Comparison of ENCODE assay signal across 7 cellular contexts in the genomic region with DNA sequence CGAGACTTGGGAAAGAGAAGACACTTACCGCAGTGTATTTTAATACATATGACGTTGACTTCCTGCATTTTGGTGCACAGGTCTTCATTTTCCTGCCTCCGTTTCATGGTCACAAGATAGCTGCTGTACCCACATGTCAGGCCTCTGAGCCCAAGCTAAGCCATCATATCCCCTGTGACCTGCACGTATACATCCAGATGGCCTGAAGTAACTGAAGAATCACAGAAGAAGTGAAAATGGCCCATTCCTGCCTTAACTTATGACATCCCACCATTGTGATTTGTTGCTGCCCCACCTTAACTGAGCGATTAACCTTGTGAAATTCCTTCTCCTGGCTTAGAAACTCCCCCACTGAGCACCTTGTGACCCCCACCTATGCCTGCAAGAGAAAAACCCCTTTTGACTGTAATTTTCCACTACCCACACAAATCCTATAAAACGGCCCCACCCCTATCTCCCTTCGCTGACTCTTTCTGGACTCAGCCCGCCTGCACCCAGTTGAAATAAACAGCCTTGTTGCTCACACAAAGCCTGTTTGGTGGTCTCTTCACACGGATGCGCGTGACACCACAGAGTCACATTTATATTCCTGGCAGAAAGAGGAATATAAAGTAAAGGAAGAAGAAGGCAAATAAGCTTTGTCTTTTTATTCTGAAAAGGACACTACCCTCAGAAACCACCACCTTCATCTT.
DNase-seq lines count a peak whose midpoint lies in the region; ATAC-seq and TF ChIP-seq lines count a peak whose summit lies in the region.
"Not testable (repeated sequence)": the region's sequence is repeated elsewhere in the genome, so short reads cannot be mapped to it uniquely, and the experiment has no call there.

No MANE protein-coding gene starts in this region.

- H3K4me3 ChIP-seq in GM12864 (ENCODE audit: low read depth, low read length), result peak overlapping the region; percentile 46
- not testable (repeated sequence) for H3K4me3 ChIP-seq in HUES6 (ENCODE audit: low read depth, low read length)

- not testable (repeated sequence) for H3K9me3 ChIP-seq in HUES6 (ENCODE audit: control insufficient read depth, insufficient read depth, low read depth, low read length)

- ATAC-seq in activated naive CD8-positive, alpha-beta T cell treated with anti-CD3 and anti-CD28 coated beads, Interleukin-2, amount 50 U/mL, for 24 hours, result peak; percentile 30
- ATAC-seq in naive B cell (ENCODE audit: low read depth in 2 of 2), result peak; percentile 49 to 53

- not testable (repeated sequence) for H3K36me3 Mint-ChIP-seq in activated naive CD8-positive, alpha-beta T cell treated with anti-CD3 and anti-CD28 coated beads, Interleukin-2, amount 50 U/mL, for 24 hours (ENCODE audit: low read depth); naive B cell

- peaks cover 14% of the 10 kb centered on the region for H3K4me1 ChIP-seq in HUES6 (ENCODE audit: control insufficient read depth, insufficient read depth, low read length)

- DNase-seq in GM12864 (ENCODE audit: low read depth), result peak; percentile 62
- DNase-seq in activated CD4-positive, alpha-beta T cell treated with anti-CD3 and anti-CD28 coated beads for 4 hours, result peak; percentile 24 to 28
- peak; percentile 32 for DNase-seq in activated T-cell treated with anti-CD3 and anti-CD28 coated beads, Interleukin-2, amount 50 U/mL, for 1 hour
- DNase-seq in activated naive CD8-positive, alpha-beta T cell treated with anti-CD3 and anti-CD28 coated beads, Interleukin-2, amount 50 U/mL, for 24 hours, result peak; percentile 41
- not testable (repeated sequence) for DNase-seq in naive B cell
- peak; percentile 33 for DNase-seq in stimulated activated CD4-positive, alpha-beta T cell treated with anti-CD3 and anti-CD28 coated beads, Interleukin-4, amount 100 ng/mL, for 24 hours

- H3K36me3 ChIP-seq in HUES6 (ENCODE audit: control insufficient read depth, insufficient read depth, low read length), result not testable (repeated sequence)

- H3K9me3 Mint-ChIP-seq in activated naive CD8-positive, alpha-beta T cell treated with anti-CD3 and anti-CD28 coated beads, Interleukin-2, amount 50 U/mL, for 24 hours; naive B cell: not testable (repeated sequence)

- H3K4me1 Mint-ChIP-seq in activated naive CD8-positive, alpha-beta T cell treated with anti-CD3 and anti-CD28 coated beads, Interleukin-2, amount 50 U/mL, for 24 hours, result peaks cover 56% of the 10 kb centered on the region
- peaks cover 46 to 63% (median 47%) of the 10 kb centered on the region in 3 donors for H3K4me1 Mint-ChIP-seq in naive B cell

- not testable (repeated sequence) for H3K27me3 Mint-ChIP-seq in activated naive CD8-positive, alpha-beta T cell treated with anti-CD3 and anti-CD28 coated beads, Interleukin-2, amount 50 U/mL, for 24 hours; naive B cell

- H3K9ac ChIP-seq in HUES6 (ENCODE audit: low read length), result peak overlapping the region; percentile 62

- peak overlapping the region; percentile 62 for H3K4me3 Mint-ChIP-seq in activated naive CD8-positive, alpha-beta T cell treated with anti-CD3 and anti-CD28 coated beads, Interleukin-2, amount 50 U/mL, for 24 hours
- peak overlapping the region in 5 of 8 donors; percentile 1 to 54 (median 36) for H3K4me3 Mint-ChIP-seq in naive B cell

- TF ChIP-seq CTCF in GM12864 (IDR thresholded peaks at IDR 0.05; ENCODE audit: low read depth, low read length, missing control alignments), result not testable (repeated sequence)

- not testable (repeated sequence) for H3K27ac ChIP-seq in HUES6 (ENCODE audit: low read depth, low read length)

- H3K27me3 ChIP-seq in HUES6 (ENCODE audit: control insufficient read depth, insufficient read depth, low read length), result not testable (repeated sequence)

- peak overlapping the region; percentile 94 for H3K27ac Mint-ChIP-seq in activated naive CD8-positive, alpha-beta T cell treated with anti-CD3 and anti-CD28 coated beads, Interleukin-2, amount 50 U/mL, for 24 hours
- peak overlapping the region; percentile 6 to 86 (median 81) for H3K27ac Mint-ChIP-seq in naive B cell
